8 cellular contexts compared by ENCODE assay signal in genomic region chr3:156674046-156674910, GRCh38. TPM values are rescaled to one million over a fixed set of nuclear protein-coding genes. Genes with fewer than 3 reads are reported as not detected.
DNase-seq lines count a peak whose midpoint lies in the region; ATAC-seq, FAIRE-seq and TF ChIP-seq lines count a peak whose summit lies in the region.

Gene TIPARP (plus strand): TSS chr3:156674590. CDS start chr3:156677698, 3,108 bp downstream.

- ATAC-seq in GM21367 (IDR thresholded peaks at IDR 0.05; ENCODE audit: unreplicated experiment) = peak; percentile 83

- no peaks in the 10 kb centered on the region for H3K27me3 ChIP-seq in Caco-2 (replicated peaks; ENCODE audit: control insufficient read depth, insufficient read depth, low read length)
- no peaks in the 10 kb centered on the region; a peak in 1 of 7 replicates for H3K27me3 ChIP-seq in H1 (replicated peaks in 1 of 4; ENCODE audit: control insufficient read depth in 3 of 4, extremely low read depth in 1 of 4, insufficient read depth in 3 of 4, low read length in 3 of 4)
- H3K27me3 ChIP-seq in mesenchymal stem cell (ENCODE audit: control insufficient read depth in 1 of 2, insufficient read depth in 1 of 2, low read length in 2 of 2) = no peaks in the 10 kb centered on the region

- H2BK12ac ChIP-seq in H1 (ENCODE audit: low read depth, low read length) (no peak within 1 kb of the TSS), mesenchymal stem cell (ENCODE audit: low read length in 2 of 2) (peak within 1 kb of the TSS; percentile 71 to 84)

- peak within 1 kb of the TSS; percentile 84 to 92 for H3K4me2 ChIP-seq in H1 (ENCODE audit: insufficient read depth in 1 of 2, low read depth in 2 of 2, low read length in 2 of 2)
- peak within 1 kb of the TSS; percentile 94 for H3K4me2 ChIP-seq in mesenchymal stem cell (ENCODE audit: low read length, poor library complexity, severe bottlenecking)

- H3K36me3 Mint-ChIP-seq in Caco-2 (ENCODE audit: insufficient read depth, unreplicated experiment) = peaks cover 28% of the 10 kb centered on the region

- H3K79me2 ChIP-seq in H1 (ENCODE audit: control insufficient read depth in 1 of 2, insufficient read depth in 2 of 2, low read length in 2 of 2) = peaks cover 0 to 17% of the 10 kb centered on the region in 2 experiments; a peak in 2 of 4 replicates

- POLR2A ChIA-PET in Caco-2 (lab: Charles Lee) (interaction anchor here (0.7 to 3.2 kb wide), 6 partner anchors 46 to 446 kb away, joined by 3 to 26 read pairs (median 4); partner anchors contain the start of gene SSR3), H1 (lab: Charles Lee; ENCODE audit: partially characterized antibody) (interaction anchor here (0.6 to 3.2 kb wide), 7 partner anchors 11 to 814 kb away, joined by 3 to 19 read pairs (median 3); partner anchors contain the start of gene SSR3)

- TF ChIP-seq EP300 in H1 (IDR thresholded peaks at IDR 0.05; ENCODE audit: borderline replicate concordance in 1 of 2, low read depth in 2 of 2, low read length in 2 of 2) = peak; percentile 1 to 38; a peak in 2 of 3 replicates

- H3K9me3 ChIP-seq in Caco-2 = no peaks in the 10 kb centered on the region
- no peaks in the 10 kb centered on the region for H3K9me3 ChIP-seq in H1 (ENCODE audit: insufficient read depth in 2 of 2, low read depth in 1 of 2, low read length in 1 of 2)
- H3K9me3 ChIP-seq in mesenchymal stem cell (ENCODE audit: control insufficient read depth, low read length) = no peaks in the 10 kb centered on the region

- H3K4ac ChIP-seq in H1 (replicated peaks; ENCODE audit: insufficient read length, low read depth, low read length) = peak within 1 kb of the TSS; percentile 32
- H3K4ac ChIP-seq in mesenchymal stem cell (ENCODE audit: low read depth in 1 of 2, low read length in 2 of 2) = peak within 1 kb of the TSS in 1 of 2 experiments; percentile 61

- H2AFZ ChIP-seq in H1 (ENCODE audit: low read length) (no peak within 1 kb of the TSS; the same call in 1 of the 2 replicates), mesenchymal stem cell (ENCODE audit: low read depth, low read length) (peak within 1 kb of the TSS; percentile 89)

- no peak within 1 kb of the TSS for H2AK5ac ChIP-seq in H1 (ENCODE audit: low read depth, low read length)
- no peak within 1 kb of the TSS for H2AK5ac ChIP-seq in mesenchymal stem cell (ENCODE audit: low read length, severe bottlenecking)

- peak; percentile 75 to 80 for TF ChIP-seq RAD21 in H1 (IDR thresholded peaks at IDR 0.05 in 1 of 2, conservative IDR thresholded peaks at IDR 0.05 in 1 of 2; ENCODE audit: low read depth in 2 of 2, low read length in 2 of 2)

- intact Hi-C loops in Caco-2 (cut with micrococcal nuclease; ENCODE audit: unreplicated experiment) = loop anchor here (1.0 to 5.0 kb wide), 11 partner anchors 45 to 463 kb away; partner anchors contain the start of gene SSR3

- H3K27me3 Mint-ChIP-seq in Caco-2 (ENCODE audit: insufficient read depth, unreplicated experiment) = no peaks in the 10 kb centered on the region

- TF ChIP-seq POLR2A in H1 (IDR thresholded peaks at IDR 0.05; ENCODE audit: control extremely low read depth in 1 of 2, low read depth in 2 of 2, low read length in 2 of 2) = peak; percentile 73 to 88

- BruUV-seq in Caco-2 (replicated peaks; lab: Mats Ljungman, UMichigan) = no TSS peak

- H3K27ac ChIP-seq in H1 (ENCODE audit: low read depth, low read length) = peak within 1 kb of the TSS; percentile 47; the same call in 1 of the 2 replicates
- H3K27ac ChIP-seq in mesenchymal stem cell (ENCODE audit: low read length, poor library complexity, severe bottlenecking) = peak within 1 kb of the TSS; percentile 79

- H4K8ac ChIP-seq in H1 (ENCODE audit: extremely low read depth, insufficient read depth, low read length) = peak within 1 kb of the TSS; percentile 58; the same call in 1 of the 2 replicates
- H4K8ac ChIP-seq in mesenchymal stem cell (ENCODE audit: low read length) = peak within 1 kb of the TSS; percentile 72

- H2BK20ac ChIP-seq in H1 (ENCODE audit: low read length) = no peak within 1 kb of the TSS

- H2BK5ac ChIP-seq in H1 (ENCODE audit: low read depth, low read length) (peak within 1 kb of the TSS; percentile 76; the same call in 1 of the 2 replicates), mesenchymal stem cell (ENCODE audit: low read depth, low read length, poor library complexity, severe bottlenecking) (peak within 1 kb of the TSS; percentile 73)

- H3K4me3 ChIP-seq in Caco-2 (ENCODE audit: low read depth, low read length) = peak within 1 kb of the TSS; percentile 84
- H3K4me3 ChIP-seq in H1 (ENCODE audit: extremely low read depth in 1 of 4, insufficient read depth in 2 of 4, low read depth in 3 of 4, low read length in 4 of 4) = peak within 1 kb of the TSS; percentile 32 to 91 (median 78)
- H3K4me3 ChIP-seq in mesenchymal stem cell (ENCODE audit: insufficient read depth in 1 of 2, low read depth in 1 of 2, low read length in 2 of 2) = peak within 1 kb of the TSS; percentile 83 to 97

- H3K23me2 ChIP-seq in H1 (ENCODE audit: low read depth, low read length) = peaks cover 5% of the 10 kb centered on the region

- no peaks in the 10 kb centered on the region for H3K9me3 Mint-ChIP-seq in Caco-2 (ENCODE audit: unreplicated experiment)

- no peaks in the 10 kb centered on the region for H4K20me1 ChIP-seq in H1 (replicated peaks in 1 of 2; ENCODE audit: control insufficient read depth in 1 of 2, insufficient read depth in 2 of 2, low read length in 2 of 2)

- H3K23ac ChIP-seq in H1 (ENCODE audit: insufficient read length) = no peak within 1 kb of the TSS
- H3K23ac ChIP-seq in mesenchymal stem cell (ENCODE audit: low read length in 2 of 2) = peak within 1 kb of the TSS; percentile 41 to 96

- peak within 1 kb of the TSS; percentile 97 for H3K4me3 Mint-ChIP-seq in Caco-2 (ENCODE audit: unreplicated experiment)

- 1% methylated on average over 67 of the region's 105 CpGs; no CpG with 5 or more reads in 1 of the 2 experiments for WGBS in H1 (ENCODE audit: extremely low coverage in 1 of 2, insufficient coverage in 1 of 2, insufficient read length in 1 of 2, insufficient replicate concordance in 2 of 2, low coverage in 1 of 2, low lambda C conversion rate in 2 of 2, missing lambda C conversion rate in 1 of 2), 2 experiments
- under 1% methylated on average over 104 of the region's 105 CpGs for WGBS in mesenchymal stem cell

- H3K36me3 ChIP-seq in Caco-2 (ENCODE audit: control insufficient read depth, insufficient read depth, low read length) (no peaks in the 10 kb centered on the region), H1 (ENCODE audit: control insufficient read depth in 2 of 4, insufficient read depth in 4 of 4, low read length in 3 of 4) (peaks cover 0 to 11% (median 4%) of the 10 kb centered on the region in 4 experiments; a peak in 4 of 8 replicates), mesenchymal stem cell (ENCODE audit: control insufficient read depth in 1 of 2, insufficient read depth in 2 of 2, low read depth in 1 of 2, low read length in 2 of 2) (peaks cover 5 to 18% of the 10 kb centered on the region in 2 experiments)

- H4K5ac ChIP-seq in H1 (ENCODE audit: insufficient read length, low read depth, low read length) = peak within 1 kb of the TSS; percentile 64

- H3K14ac ChIP-seq in H1 (ENCODE audit: insufficient read length) (no peak within 1 kb of the TSS), mesenchymal stem cell (ENCODE audit: low read length in 2 of 2) (peak within 1 kb of the TSS in 1 of 2 experiments; percentile 79)

- DNase-seq in Caco-2 = peak; percentile 98 to 99
- peak; percentile 91 for DNase-seq in HTR-8/SVneo (ENCODE audit: insufficient read length, low spot score)
- DNase-seq in NOMO-1 treated with DMSO at 0.1 percent for 48 hours (lab: John Stamatoyannopoulos, UW; ENCODE audit: unreplicated experiment) = peak; percentile 100
- DNase-seq in activated CD8-positive, alpha-beta memory T cell treated with anti-CD3 and anti-CD28 coated beads for 48 hours (ENCODE audit: low read depth in 2 of 3, low spot score in 2 of 3) = peak; percentile 95 to 99 (median 95)
- DNase-seq in H1 (ENCODE audit: low read depth in 1 of 2, low spot score in 2 of 2) = peak; percentile 82 to 95
- peak; percentile 98 for DNase-seq in mesenchymal stem cell
- DNase-seq in stimulated activated CD8-positive, alpha-beta memory T cell treated with anti-CD3 and anti-CD28 coated beads, Interleukin-12 subunit alpha, Interleukin-12 subunit beta, amount 100 ng/mL, for 4 hours (ENCODE audit: low read depth) = peak; percentile 99

- peak within 1 kb of the TSS; percentile 95 for H3K27ac Mint-ChIP-seq in Caco-2 (ENCODE audit: unreplicated experiment)

- TF ChIP-seq CTCF in Caco-2 (IDR thresholded peaks at IDR 0.05; ENCODE audit: insufficient read depth in 1 of 2, low read depth in 1 of 2, low read length in 1 of 2, severe bottlenecking in 1 of 2, unreplicated experiment in 1 of 2) (peak; percentile 58 to 78), H1 (IDR thresholded peaks at IDR 0.05; ENCODE audit: control extremely low read depth in 1 of 3, insufficient read depth in 1 of 3, low read depth in 1 of 3, low read length in 3 of 3) (peak; percentile 75 to 89 (median 83))

- peak within 1 kb of the TSS; percentile 13; the same call in 1 of the 2 replicates for H2BK15ac ChIP-seq in H1 (ENCODE audit: low read length)
- H2BK15ac ChIP-seq in mesenchymal stem cell (ENCODE audit: low read depth, poor library complexity, severe bottlenecking) = peak within 1 kb of the TSS; percentile 40

- H3K4me1 Mint-ChIP-seq in Caco-2 (ENCODE audit: low read depth, unreplicated experiment) = no peaks in the 10 kb centered on the region

- H2BK120ac ChIP-seq in H1 (replicated peaks; ENCODE audit: low read depth, low read length) = peak within 1 kb of the TSS; percentile 21
- H2BK120ac ChIP-seq in mesenchymal stem cell (ENCODE audit: low read depth, low read length) = peak within 1 kb of the TSS; percentile 79

- FAIRE-seq in HTR-8/SVneo (lab: Jason Lieb, UNC) = peak; percentile 97
- FAIRE-seq in H1 (lab: Jason Lieb, UNC) = no peak

- peak within 1 kb of the TSS; percentile 47 for H3K56ac ChIP-seq in H1 (replicated peaks; ENCODE audit: insufficient read length, low read depth, low read length)

- CTCF ChIA-PET in Caco-2 (lab: Charles Lee) (interaction anchor here (0.6 to 2.3 kb wide), 11 partner anchors 46 to 414 kb away, joined by 3 to 14 read pairs (median 4); partner anchors contain the start of gene SSR3), H1 (lab: Charles Lee; ENCODE audit: partially characterized antibody) (interaction anchor here (0.5 to 2.4 kb wide), 35 partner anchors 8 to 853 kb away, joined by 3 to 13 read pairs (median 4); partner anchors contain the start of gene SSR3)

- H3K4me1 ChIP-seq in Caco-2 = 0 out of 2 replicates have a peak, but pooled peaks cover 8% of the 10 kb centered on the region
- H3K4me1 ChIP-seq in H1 (replicated peaks in 1 of 4; ENCODE audit: control insufficient read depth in 3 of 4, insufficient read depth in 4 of 4, low read length in 3 of 4) = no peaks in the 10 kb centered on the region; a peak in 1 of 7 replicates
- peaks cover 2% of the 10 kb centered on the region for H3K4me1 ChIP-seq in mesenchymal stem cell (ENCODE audit: control insufficient read depth, insufficient read depth, low read depth, low read length)

- H3K18ac ChIP-seq in H1 (ENCODE audit: extremely low read depth, low read length) (peak within 1 kb of the TSS; percentile 80), mesenchymal stem cell (ENCODE audit: low read depth in 1 of 2, low read length in 2 of 2) (peak within 1 kb of the TSS; percentile 96 to 97)

- H3K9ac ChIP-seq in H1 (replicated peaks in 1 of 4; ENCODE audit: extremely low read depth in 1 of 4, low read depth in 3 of 4, low read length in 3 of 4) (peak within 1 kb of the TSS; percentile 17 to 64 (median 48); a peak in 6 of 7 replicates), mesenchymal stem cell (ENCODE audit: low read length) (peak within 1 kb of the TSS; percentile 99)

- no peaks in the 10 kb centered on the region for H3K79me1 ChIP-seq in H1 (ENCODE audit: low read depth, low read length)
- H3K79me1 ChIP-seq in mesenchymal stem cell (replicated peaks; ENCODE audit: low read length, poor library complexity, severe bottlenecking) = no peaks in the 10 kb centered on the region

- peak within 1 kb of the TSS; percentile 47 for H4K91ac ChIP-seq in H1 (replicated peaks; ENCODE audit: insufficient read length, low read length)
- H4K91ac ChIP-seq in mesenchymal stem cell (ENCODE audit: low read length) = peak within 1 kb of the TSS; percentile 67

RNA-seq across cellular contexts. Expression of gene TIPARP, which starts in this region (rescaled TPM):
- total RNA-seq in Caco-2 (2022) = 15.8 and 18.2 TPM in 2 replicates
- total RNA-seq in H1 (2021; fragmentation: NEBNext Ultra II Directional; extraction: Animal tissue kit (Norgen Biotek cat#: 25700)) = 5.5 and 5.8 TPM in 2 replicates
- polyA plus RNA-seq in H1 (2011; rRNA removed) = 0.61 and 1.6 TPM in 2 replicates
- 1.0 TPM for polyA plus RNA-seq in H1 (2011; cell fraction: cytosol; rRNA removed)
- polyA plus RNA-seq in H1 (2011; cell fraction: nucleus; rRNA removed) = 1.2 TPM
- polyA plus RNA-seq in H1 (2012, experiment 1 of 2) = 1.8 to 4.1 TPM (median 2.2 TPM) in 4 replicates
- polyA plus RNA-seq in H1 (2012, experiment 2 of 2) = 0.38 TPM
- polyA plus RNA-seq in H1 (2013, experiment 1 of 2) = 3.0 TPM
- polyA plus RNA-seq in H1 (2013, experiment 2 of 2) = 2.8 TPM
- 3.2 and 5.0 TPM in 2 replicates for polyA minus RNA-seq in H1 (2011; rRNA and poly(A)+ RNA removed)
- 2.2 TPM for polyA minus RNA-seq in H1 (2011; cell fraction: cytosol; rRNA and poly(A)+ RNA removed)
- 13.3 TPM for polyA minus RNA-seq in H1 (2011; cell fraction: nucleus; rRNA and poly(A)+ RNA removed)
- polyA plus RNA-seq in mesenchymal stem cell (2013, experiment 1 of 2) = 6.3 TPM
- polyA plus RNA-seq in mesenchymal stem cell (2013, experiment 2 of 2) = 5.7 TPM

Comparison
In these comparisons a context has a peak if more than half of its experiments do, and no peak if none do; other contexts are left out.
1. Peak in every context shown above with its lines: DNase-seq, ATAC-seq, H3K4me3 ChIP-seq and H3K27ac ChIP-seq.